Comparison of ENCODE assay signal across 10 cellular contexts in genomic region chr3:72591522-72592421, GRCh38.
A peak's percentile ranks its signal among the peaks of the same experiment; 100 is the strongest.
DNase-seq lines count a peak whose midpoint lies in the region; ATAC-seq and FAIRE-seq lines count a peak whose summit lies in the region.
"Had no signal": no experiment of that assay in that cellular context is flagged by ENCODE, and none has a peak within 500 bp of the region (broad histone marks: within the 10 kb centered on the region; RNA-seq: fewer than 3 reads in every experiment).

No MANE protein-coding gene starts in this region.

- no peak overlapping the region for H3K9ac ChIP-seq in adipocyte (ENCODE audit: low read length)

- H3K27me3 Mint-ChIP-seq in activated T-helper 17 cell treated with anti-CD3 and anti-CD28 coated beads, Interleukin-2, amount 50 U/mL, for 72 hours, result no peaks in the 10 kb centered on the region

- no peak overlapping the region for H3K27ac Mint-ChIP-seq in activated T-helper 17 cell treated with anti-CD3 and anti-CD28 coated beads, Interleukin-2, amount 50 U/mL, for 72 hours
- H3K27ac Mint-ChIP-seq: IgD-negative memory B cell had no signal

- H3K36me3 Mint-ChIP-seq in activated T-helper 17 cell treated with anti-CD3 and anti-CD28 coated beads, Interleukin-2, amount 50 U/mL, for 72 hours (ENCODE audit: low read depth), result no peaks in the 10 kb centered on the region
- H3K36me3 Mint-ChIP-seq: IgD-negative memory B cell had no signal

- peak overlapping the region; percentile 40 to 62 for H3K27ac ChIP-seq in small intestine (ENCODE audit: low read depth in 1 of 2, low read length in 1 of 2)

- H3K36me3 ChIP-seq in H7 (replicated peaks; ENCODE audit: control insufficient read depth, insufficient read depth, low read length) (no peaks in the 10 kb centered on the region), adipocyte (ENCODE audit: control insufficient read depth, insufficient read depth, low read length, severe bottlenecking) (no peaks in the 10 kb centered on the region), small intestine (ENCODE audit: control insufficient read depth in 2 of 2, insufficient read depth in 2 of 2, low read length in 2 of 2) (no peaks in the 10 kb centered on the region)

- H3K4me1 Mint-ChIP-seq in activated T-helper 17 cell treated with anti-CD3 and anti-CD28 coated beads, Interleukin-2, amount 50 U/mL, for 72 hours, result no peaks in the 10 kb centered on the region
- H3K4me1 Mint-ChIP-seq: IgD-negative memory B cell had no signal

- ATAC-seq in activated T-helper 17 cell treated with anti-CD3 and anti-CD28 coated beads, Interleukin-2, amount 50 U/mL, for 72 hours (replicated peaks), result no peak
- no peak for ATAC-seq in GM21717 (IDR thresholded peaks at IDR 0.05; ENCODE audit: unreplicated experiment)

- no peak overlapping the region for H3K4me3 ChIP-seq in H7 (ENCODE audit: insufficient read depth, low read depth, low read length)
- H3K4me3 ChIP-seq in adipocyte (ENCODE audit: low read length), result peak overlapping the region; percentile 5
- no peak overlapping the region for H3K4me3 ChIP-seq in small intestine (ENCODE audit: low read depth in 1 of 2, low read length in 2 of 2)

- DNase-seq in H7 (peak; percentile 59), adipocyte (ENCODE audit: low read depth) (peak; percentile 90), hepatic stellate cell (ENCODE audit: low spot score) (peak; percentile 73), small intestine (peak; percentile 87), NCI-H748 treated with DMSO at 0.1 percent for 48 hours (lab: John Stamatoyannopoulos, UW) (no peak), NCI-H345 (lab: John Stamatoyannopoulos, UW) (no peak)

- WGBS in small intestine, 3 donors, result 60 to 66% (median 62%) methylated on average over 14 of the region's 14 CpGs

- H3K27me3 ChIP-seq in H7 (ENCODE audit: control insufficient read depth, insufficient read depth, low read length) (no peaks in the 10 kb centered on the region; the same call in 1 of the 2 replicates), adipocyte (replicated peaks; ENCODE audit: control insufficient read depth, insufficient read depth, low read length) (peaks cover 32% of the 10 kb centered on the region), small intestine (ENCODE audit: control insufficient read depth in 2 of 2, insufficient read depth in 2 of 2, low read length in 2 of 2) (no peaks in the 10 kb centered on the region)

- no peak overlapping the region for H3K4me3 Mint-ChIP-seq in activated T-helper 17 cell treated with anti-CD3 and anti-CD28 coated beads, Interleukin-2, amount 50 U/mL, for 72 hours
- H3K4me3 Mint-ChIP-seq: IgD-negative memory B cell had no signal

- peaks cover 17% of the 10 kb centered on the region for H3K4me1 ChIP-seq in adipocyte (ENCODE audit: control insufficient read depth, insufficient read depth, low read length)
- peaks cover 2 to 6% of the 10 kb centered on the region in 2 donors for H3K4me1 ChIP-seq in small intestine (ENCODE audit: control insufficient read depth in 2 of 2, insufficient read depth in 1 of 2, low read depth in 1 of 2, low read length in 1 of 2)

- no peak for FAIRE-seq in small intestine (lab: Jason Lieb, UNC)
- FAIRE-seq: frontal cortex had no signal

- H3K9me3 Mint-ChIP-seq in activated T-helper 17 cell treated with anti-CD3 and anti-CD28 coated beads, Interleukin-2, amount 50 U/mL, for 72 hours, result no peaks in the 10 kb centered on the region
- H3K9me3 Mint-ChIP-seq: IgD-negative memory B cell had no signal

- H3K9me3 ChIP-seq in adipocyte (ENCODE audit: control insufficient read depth, low read length) (no peaks in the 10 kb centered on the region), small intestine (ENCODE audit: control insufficient read depth, low read depth) (no peaks in the 10 kb centered on the region)

Comparison
In these comparisons a context has a peak if more than half of its experiments do, and no peak if none do; other contexts are left out.
1. DNase-seq: peak in H7 (single experiment), adipocyte (single experiment), hepatic stellate cell (single experiment) and small intestine (single experiment); none in NCI-H748 treated with DMSO at 0.1 percent for 48 hours (single experiment) and NCI-H345 (single experiment).